25 cellular contexts compared by ENCODE assay signal in genomic region chr3:76661527-76662250, GRCh38.
"Had no signal": no experiment of that assay in that cellular context is flagged by ENCODE, and none has a peak within 500 bp of the region (broad histone marks: within the 10 kb centered on the region; RNA-seq: fewer than 3 reads in every experiment).

No MANE protein-coding gene starts in this region.

- DNase-seq: activated CD4-positive, alpha-beta memory T cell treated with anti-CD3 and anti-CD28 coated beads, Interleukin-2, amount 10 ng/mL, durations not matched to agents 7 days and 5 days; activated CD4-positive, alpha-beta T cell treated with anti-CD3 and anti-CD28 coated beads for 1 hour; activated CD4-positive, alpha-beta T cell treated with anti-CD3 and anti-CD28 coated beads, Interleukin-2, amount 10 ng/mL, durations not matched to agents 7 days and 5 days; activated CD8-positive, alpha-beta memory T cell treated with anti-CD3 and anti-CD28 coated beads, Interleukin-2, amount 50 U/mL, for 48 hours; activated gamma-delta T cell treated with Interleukin-2 at 50 U/mL for 16 hours; activated naive CD4-positive, alpha-beta T cell treated with anti-CD3 and anti-CD28 coated beads, Interleukin-2, amount 50 U/mL, for 16 hours; activated T-cell treated with anti-CD3 and anti-CD28 coated beads, Interleukin-2, amount 50 U/mL, for 24 hours; amygdala; caudate nucleus; esophagus squamous epithelium; left ventricle myocardium inferior; posterior cingulate gyrus; right cardiac atrium; spleen; stimulated activated naive CD4-positive, alpha-beta T cell; T-helper 9 cell; tibial artery; upper lobe of right lung had no signal

- H3K4me1 Mint-ChIP-seq: activated CD4-positive, alpha-beta memory T cell treated with anti-CD3 and anti-CD28 coated beads, Interleukin-2, amount 10 ng/mL, durations not matched to agents 7 days and 5 days; activated CD4-positive, alpha-beta T cell treated with anti-CD3 and anti-CD28 coated beads, Interleukin-2, amount 10 ng/mL, durations not matched to agents 7 days and 5 days; activated T-helper 17 cell treated with anti-CD3 and anti-CD28 coated beads, Interleukin-2, amount 50 U/mL, for 72 hours; nephron had no signal

- H3K9me3 ChIP-seq: esophagus squamous epithelium, left ventricle myocardium inferior, spleen, suprapubic skin, tibial artery, upper lobe of right lung had no signal

- H3K27ac ChIP-seq: epithelial cell of prostate, esophagus squamous epithelium, left ventricle myocardium inferior, spleen, suprapubic skin, tibial artery, upper lobe of right lung had no signal

- H3K9me3 Mint-ChIP-seq: activated CD4-positive, alpha-beta memory T cell treated with anti-CD3 and anti-CD28 coated beads, Interleukin-2, amount 10 ng/mL, durations not matched to agents 7 days and 5 days; dendritic cell treated with granulocyte-macrophage colony-stimulating factor and Interleukin-4, amounts not matched to agents 40 ng/mL and 50 ng/mL, for 4 days; nephron had no signal

- H3K4me3 ChIP-seq: esophagus squamous epithelium, left ventricle myocardium inferior, lung, spleen, suprapubic skin, tibial artery, upper lobe of right lung had no signal

- H3K27ac Mint-ChIP-seq: activated CD4-positive, alpha-beta memory T cell treated with anti-CD3 and anti-CD28 coated beads, Interleukin-2, amount 10 ng/mL, durations not matched to agents 7 days and 5 days; activated CD4-positive, alpha-beta T cell treated with anti-CD3 and anti-CD28 coated beads, Interleukin-2, amount 10 ng/mL, durations not matched to agents 7 days and 5 days; activated T-cell treated with anti-CD3 and anti-CD28 coated beads, Interleukin-2, amount 50 U/mL, for 24 hours; activated T-helper 17 cell treated with anti-CD3 and anti-CD28 coated beads, Interleukin-2, amount 50 U/mL, for 72 hours; dendritic cell treated with granulocyte-macrophage colony-stimulating factor and Interleukin-4, amounts not matched to agents 40 ng/mL and 50 ng/mL, for 4 days; nephron; T-helper 1 cell treated with Interleukin-12 subunit alpha and Interleukin-12 subunit beta and Interleukin-4 antibody, amounts not matched to agents 30 μg/mL and 1 μg/mL, for 36 hours had no signal

- H3K27me3 Mint-ChIP-seq: activated CD4-positive, alpha-beta memory T cell treated with anti-CD3 and anti-CD28 coated beads, Interleukin-2, amount 10 ng/mL, durations not matched to agents 7 days and 5 days; activated CD4-positive, alpha-beta T cell treated with anti-CD3 and anti-CD28 coated beads, Interleukin-2, amount 10 ng/mL, durations not matched to agents 7 days and 5 days; activated T-cell treated with anti-CD3 and anti-CD28 coated beads, Interleukin-2, amount 50 U/mL, for 24 hours; activated T-helper 17 cell treated with anti-CD3 and anti-CD28 coated beads, Interleukin-2, amount 50 U/mL, for 72 hours; dendritic cell treated with granulocyte-macrophage colony-stimulating factor and Interleukin-4, amounts not matched to agents 40 ng/mL and 50 ng/mL, for 4 days had no signal

- H3K4me3 Mint-ChIP-seq: activated CD4-positive, alpha-beta memory T cell treated with anti-CD3 and anti-CD28 coated beads, Interleukin-2, amount 10 ng/mL, durations not matched to agents 7 days and 5 days; activated CD4-positive, alpha-beta T cell treated with anti-CD3 and anti-CD28 coated beads, Interleukin-2, amount 10 ng/mL, durations not matched to agents 7 days and 5 days; activated T-cell treated with anti-CD3 and anti-CD28 coated beads, Interleukin-2, amount 50 U/mL, for 24 hours; activated T-helper 17 cell treated with anti-CD3 and anti-CD28 coated beads, Interleukin-2, amount 50 U/mL, for 72 hours; dendritic cell treated with granulocyte-macrophage colony-stimulating factor and Interleukin-4, amounts not matched to agents 40 ng/mL and 50 ng/mL, for 4 days; nephron; T-helper 1 cell treated with Interleukin-12 subunit alpha and Interleukin-12 subunit beta and Interleukin-4 antibody, amounts not matched to agents 30 μg/mL and 1 μg/mL, for 36 hours had no signal

- ATAC-seq: activated T-helper 17 cell treated with anti-CD3 and anti-CD28 coated beads, Interleukin-2, amount 50 U/mL, for 72 hours; right cardiac atrium; upper lobe of right lung had no signal

- H3K4me1 ChIP-seq: esophagus squamous epithelium, left ventricle myocardium inferior, spleen, suprapubic skin, tibial artery, upper lobe of right lung had no signal

- H3K27me3 ChIP-seq: esophagus squamous epithelium, spleen, suprapubic skin, tibial artery, upper lobe of right lung had no signal

- H3K36me3 ChIP-seq: esophagus squamous epithelium, left ventricle myocardium inferior, spleen, suprapubic skin, tibial artery, upper lobe of right lung had no signal
